Comparison of ENCODE assay signal across 23 cellular contexts in the genomic region with DNA sequence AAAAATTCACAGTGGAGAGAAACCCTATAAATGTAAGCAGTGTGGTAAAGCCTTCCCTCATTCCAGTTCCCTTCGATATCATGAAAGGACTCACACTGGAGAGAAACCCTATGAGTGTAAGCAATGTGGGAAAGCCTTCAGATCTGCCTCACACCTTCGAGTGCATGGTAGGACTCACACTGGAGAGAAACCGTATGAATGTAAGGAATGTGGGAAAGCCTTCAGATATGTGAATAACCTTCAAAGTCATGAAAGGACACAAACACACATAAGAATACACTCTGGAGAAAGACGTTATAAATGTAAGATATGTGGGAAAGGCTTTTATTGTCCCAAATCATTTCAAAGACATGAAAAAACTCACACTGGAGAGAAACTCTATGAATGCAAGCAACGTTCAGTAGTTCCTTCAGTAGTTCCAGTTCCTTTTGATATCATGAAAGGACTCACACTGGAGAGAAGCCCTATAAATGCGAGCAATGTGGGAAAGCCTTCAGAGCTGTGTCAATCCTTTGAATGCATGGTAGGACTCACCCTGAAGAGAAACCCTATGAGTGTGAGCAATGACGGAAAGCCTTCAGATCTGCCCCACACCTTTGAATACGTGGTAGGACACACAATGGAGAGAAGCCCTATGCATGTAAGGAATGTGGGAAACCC.
"Had no signal": no experiment of that assay in that cellular context is flagged by ENCODE, and none has a peak within 500 bp of the region (broad histone marks: within the 10 kb centered on the region; RNA-seq: fewer than 3 reads in every experiment).

No MANE protein-coding gene starts in this region.

- H3K4me2 ChIP-seq: hepatocyte had no signal

- H3K4me1 ChIP-seq: tibial artery had no signal

- H3K9ac ChIP-seq: parathyroid adenoma had no signal

- H3K27me3 ChIP-seq: hepatocyte, tibial artery had no signal

- H3K4me3 Mint-ChIP-seq: activated naive CD8-positive, alpha-beta T cell; activated T-cell treated with anti-CD3 and anti-CD28 coated beads, Interleukin-2, amount 50 U/mL, for 24 hours; activated T-helper 17 cell treated with anti-CD3 and anti-CD28 coated beads, Interleukin-2, amount 50 U/mL, for 72 hours; dendritic cell treated with granulocyte-macrophage colony-stimulating factor and Interleukin-4, amounts not matched to agents 40 ng/mL and 50 ng/mL, for 4 days; nephron progenitor cell; T-helper 1 cell treated with Interleukin-12 subunit alpha and Interleukin-12 subunit beta and Interleukin-4 antibody, amounts not matched to agents 30 μg/mL and 1 μg/mL, for 36 hours; WTC11 had no signal

- H3K27ac Mint-ChIP-seq: activated naive CD8-positive, alpha-beta T cell; activated T-cell treated with anti-CD3 and anti-CD28 coated beads, Interleukin-2, amount 50 U/mL, for 24 hours; activated T-helper 17 cell treated with anti-CD3 and anti-CD28 coated beads, Interleukin-2, amount 50 U/mL, for 72 hours; dendritic cell treated with granulocyte-macrophage colony-stimulating factor and Interleukin-4, amounts not matched to agents 40 ng/mL and 50 ng/mL, for 4 days; nephron progenitor cell; T-helper 1 cell treated with Interleukin-12 subunit alpha and Interleukin-12 subunit beta and Interleukin-4 antibody, amounts not matched to agents 30 μg/mL and 1 μg/mL, for 36 hours; WTC11 had no signal

- ATAC-seq: activated T-helper 17 cell treated with anti-CD3 and anti-CD28 coated beads, Interleukin-2, amount 50 U/mL, for 72 hours; sciatic nerve; stimulated activated naive CD8-positive, alpha-beta T cell treated with anti-CD3 and anti-CD28 coated beads, Interleukin-15, Interleukin-2, amounts not matched to agents 100 U/mL and 50 U/mL, for 24 hours; WTC11 had no signal

- H3K4me3 ChIP-seq: hepatocyte, left ventricle myocardium inferior, tibial artery had no signal

- H3K27me3 Mint-ChIP-seq: activated naive CD8-positive, alpha-beta T cell; activated T-cell treated with anti-CD3 and anti-CD28 coated beads, Interleukin-2, amount 50 U/mL, for 24 hours; activated T-helper 17 cell treated with anti-CD3 and anti-CD28 coated beads, Interleukin-2, amount 50 U/mL, for 72 hours; dendritic cell treated with granulocyte-macrophage colony-stimulating factor and Interleukin-4, amounts not matched to agents 40 ng/mL and 50 ng/mL, for 4 days had no signal

- H3K27ac ChIP-seq: hepatocyte, left ventricle myocardium inferior, parathyroid adenoma, tibial artery had no signal

- H3K4me1 Mint-ChIP-seq: activated T-helper 17 cell treated with anti-CD3 and anti-CD28 coated beads, Interleukin-2, amount 50 U/mL, for 72 hours; nephron progenitor cell had no signal

- DNase-seq: activated CD8-positive, alpha-beta memory T cell treated with anti-CD3 and anti-CD28 coated beads for 24 hours; activated CD8-positive, alpha-beta memory T cell treated with anti-CD3 and anti-CD28 coated beads, Interleukin-2, amount 50 U/mL, for 4 hours; activated T-cell treated with anti-CD3 and anti-CD28 coated beads, Interleukin-2, amount 50 U/mL, for 24 hours; effector CD8-positive, alpha-beta T cell; foreskin melanocyte; glutamatergic neuron; left ventricle myocardium inferior; mammary epithelial cell; midbrain; nephron progenitor cell; stimulated activated CD4-positive, alpha-beta T cell treated with anti-CD3 and anti-CD28 coated beads, Interleukin-4, amount 100 ng/mL, for 1 hour; stimulated activated naive CD8-positive, alpha-beta T cell treated with anti-CD3 and anti-CD28 coated beads, Interleukin-15, Interleukin-2, amounts not matched to agents 100 U/mL and 50 U/mL, for 24 hours; substantia nigra; T1000; tibial artery had no signal
